Comparison of ENCODE assay signal across 8 cellular contexts in genomic region chr2:131736406-131736805, GRCh38.
DNase-seq lines count a peak whose midpoint lies in the region; ATAC-seq, FAIRE-seq and TF ChIP-seq lines count a peak whose summit lies in the region.
"Not testable (repeated sequence)": the region's sequence is repeated elsewhere in the genome, so short reads cannot be mapped to it uniquely, and the experiment has no call there.

No MANE protein-coding gene starts in this region.

- not testable (repeated sequence) for H4K20me1 ChIP-seq in GM12878 (ENCODE audit: control insufficient read depth, insufficient read depth)

- CTCF ChIA-PET in GM12878 (lab: Yijun Ruan, JAX), result not testable (repeated sequence)

- POLR2A ChIA-PET in GM12878 (lab: Charles Lee), result not testable (repeated sequence)

- H3K4me1 ChIP-seq in GM12878 (ENCODE audit: control insufficient read depth, insufficient read depth, low read length), result not testable (repeated sequence)

- H3K9me3 ChIP-seq in GM12878 (replicated peaks; ENCODE audit: control insufficient read depth, insufficient read depth, low read length), result not testable (repeated sequence)

- not testable (repeated sequence) for H2AFZ ChIP-seq in GM12878 (ENCODE audit: control insufficient read depth, low read depth, low read length)

- RAD21 ChIA-PET in GM12878 (lab: Charles Lee; ENCODE audit: unreplicated experiment), result not testable (repeated sequence)

- TF ChIP-seq RAD21 in GM12878 (IDR thresholded peaks at IDR 0.05; ENCODE audit: insufficient read depth, low read depth, low read length), result not testable (repeated sequence)

- DNase-seq in GM12878 (ENCODE audit: low read depth, low spot score), result not testable (repeated sequence)

- not testable (repeated sequence) for BruUV-seq in GM12878 (replicated peaks; lab: Mats Ljungman, UMichigan)

- ATAC-seq in GM18502 (IDR thresholded peaks at IDR 0.05; ENCODE audit: poor library complexity, unreplicated experiment), result peak; percentile 99
- peak; percentile 83 for ATAC-seq in GM19023 (IDR thresholded peaks at IDR 0.05; ENCODE audit: unreplicated experiment)
- ATAC-seq in GM19467 (IDR thresholded peaks at IDR 0.05; ENCODE audit: unreplicated experiment), result peak; percentile 84
- peak; percentile 100 for ATAC-seq in GM21576 (IDR thresholded peaks at IDR 0.05; ENCODE audit: unreplicated experiment)
- peak; percentile 69 for ATAC-seq in HG02759 (IDR thresholded peaks at IDR 0.05; ENCODE audit: unreplicated experiment)
- ATAC-seq in HG03066 (IDR thresholded peaks at IDR 0.05; ENCODE audit: low read depth, unreplicated experiment), result peak; percentile 96
- ATAC-seq in HG03354 (IDR thresholded peaks at IDR 0.05; ENCODE audit: poor library complexity, severe bottlenecking, unreplicated experiment), result peak; percentile 99
- peak; percentile 92 for ATAC-seq in GM12878

- peak; percentile 83 for FAIRE-seq in GM12878 (lab: Jason Lieb, UNC)

- intact Hi-C loops in GM12878 (cut with micrococcal nuclease; ENCODE audit: unreplicated experiment), result not testable (repeated sequence)

- not testable (repeated sequence) for H3K27me3 ChIP-seq in GM12878 (replicated peaks in 1 of 2; ENCODE audit: control insufficient read depth in 2 of 2, insufficient read depth in 2 of 2, low read length in 1 of 2)

- H3K79me2 ChIP-seq in GM12878 (ENCODE audit: control insufficient read depth, insufficient read depth, low read length), result not testable (repeated sequence)

- WGBS in GM12878 (ENCODE audit: insufficient coverage, insufficient replicate concordance, low lambda C conversion rate, missing lambda C conversion rate), result 0% methylated on average over 1 of the region's 1 CpG

- not testable (repeated sequence) for H3K36me3 ChIP-seq in GM12878 (ENCODE audit: control insufficient read depth in 2 of 2, insufficient read depth in 2 of 2, low read length in 1 of 2)

- in situ Hi-C loops in GM12878 (cut with MboI), result not testable (repeated sequence)

- SMC1A ChIA-PET in GM12878 (lab: Charles Lee; ENCODE audit: uncharacterized antibody, unreplicated experiment), result interaction anchor here (1.1 kb wide), 1 partner anchor 50 kb away, joined by 3 read pairs; no protein-coding TSS in a partner anchor

- not testable (repeated sequence) for H3K9ac ChIP-seq in GM12878 (ENCODE audit: control insufficient read depth, insufficient read depth, low read length)

- not testable (repeated sequence) for H3K4me2 ChIP-seq in GM12878 (ENCODE audit: control insufficient read depth, insufficient read depth)

- not testable (repeated sequence) for TF ChIP-seq EP300 in GM12878 (IDR thresholded peaks at IDR 0.05; ENCODE audit: borderline replicate concordance in 1 of 2, control insufficient read depth in 1 of 2, low read depth in 2 of 2, low read length in 2 of 2)

- H3K4me3 ChIP-seq in GM12878, result not testable (repeated sequence)

- TF ChIP-seq CTCF in GM12878 (IDR thresholded peaks at IDR 0.05 in 2 of 3, conservative IDR thresholded peaks at IDR 0.05 in 1 of 3; ENCODE audit: control insufficient read depth in 2 of 3, extremely low read depth in 1 of 3, insufficient read depth in 1 of 3, low read depth in 3 of 3, low read length in 3 of 3), result not testable (repeated sequence)

- not testable (repeated sequence) for TF ChIP-seq POLR2A in GM12878 (IDR thresholded peaks at IDR 0.05; ENCODE audit: low read depth, low read length)

- H3K27ac ChIP-seq in GM12878 (ENCODE audit: control insufficient read depth, insufficient read depth), result not testable (repeated sequence)

TF ChIP-seq in GM12878, 131 proteins besides CTCF, POLR2A, EP300 and RAD21:
- peak; percentile 24; the same call in 1 of the 2 replicates for TF ChIP-seq JUNB (IDR thresholded peaks at IDR 0.05)
TF ChIP-seq in GM12878: peak in this region for 1; not testable (repeated sequence) for 130.
